Comparison of ENCODE assay signal across 1 cellular context in genomic region chr5:141969783-141970741, GRCh38.
TF ChIP-seq lines count a peak whose summit lies in the region.

No MANE protein-coding gene starts in this region.

TF ChIP-seq in GM23338, 12 proteins besides CTCF, POLR2A, EP300 and RAD21 (continued from another document):
- TF ChIP-seq ZNF462 (CRISPR knock-in tag; IDR thresholded peaks at IDR 0.05) (no peak), EZH2phosphoT487 (IDR thresholded peaks at IDR 0.05; ENCODE audit: unreplicated experiment) (no peak), CREB1 (CRISPR knock-in tag; IDR thresholded peaks at IDR 0.05; ENCODE audit: low read depth) (no peak), REST (IDR thresholded peaks at IDR 0.05; ENCODE audit: unreplicated experiment) (no peak), EZH2 (IDR thresholded peaks at IDR 0.05; ENCODE audit: low read depth, unreplicated experiment) (no peak), JUNB (IDR thresholded peaks at IDR 0.05; ENCODE audit: unreplicated experiment) (no peak)
